15 cellular contexts compared by ENCODE assay signal in the genomic region with DNA sequence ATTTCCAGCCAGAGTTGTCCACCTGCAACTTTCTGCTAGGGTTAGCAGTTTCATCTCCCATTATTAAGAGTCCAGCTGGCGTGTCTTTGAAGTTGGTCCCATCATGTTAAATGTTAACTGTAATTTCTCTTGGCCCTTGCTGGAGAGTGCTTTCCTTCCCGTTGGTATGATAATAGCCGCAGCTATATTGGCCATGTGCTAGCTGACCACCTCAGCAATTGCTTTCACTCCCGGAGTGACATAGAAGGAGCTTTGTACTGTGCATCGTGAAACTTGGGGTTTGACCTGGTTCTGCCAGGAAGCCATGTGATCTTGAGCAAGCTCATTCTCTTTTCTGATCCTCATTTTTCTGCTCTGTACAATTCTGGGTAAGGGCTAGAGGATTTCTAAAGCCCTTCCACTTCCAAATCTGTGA.
DNase-seq lines count a peak whose midpoint lies in the region; TF ChIP-seq lines count a peak whose summit lies in the region.
"Had no signal": no experiment of that assay in that cellular context is flagged by ENCODE, and none has a peak within 500 bp of the region (broad histone marks: within the 10 kb centered on the region; RNA-seq: fewer than 3 reads in every experiment).

No MANE protein-coding gene starts in this region.

- peak overlapping the region; percentile 23 for H3K27ac ChIP-seq in caudate nucleus (ENCODE audit: low read depth, low read length)
- no peak overlapping the region for H3K27ac ChIP-seq in esophagus muscularis mucosa (replicated peaks in 1 of 4)
- H3K27ac ChIP-seq: SK-N-MC had no signal

- H3K27ac Mint-ChIP-seq in nephron: peak overlapping the region; percentile 81 to 89 (median 82)

- H3K4me3 ChIP-seq in esophagus muscularis mucosa: no peak overlapping the region
- H3K4me3 ChIP-seq: SK-N-MC had no signal

- no peak for TF ChIP-seq EP300 in esophagus muscularis mucosa (IDR thresholded peaks at IDR 0.05)

- H3K27me3 ChIP-seq in esophagus muscularis mucosa: no peaks in the 10 kb centered on the region

- no peak overlapping the region for H3K4me3 Mint-ChIP-seq in nephron

- TF ChIP-seq CTCF in nephron (IDR thresholded peaks at IDR 0.05; ENCODE audit: unreplicated experiment in 3 of 3): no peak
- TF ChIP-seq CTCF in esophagus muscularis mucosa (IDR thresholded peaks at IDR 0.05): no peak

- H3K36me3 ChIP-seq in esophagus muscularis mucosa: no peaks in the 10 kb centered on the region

- H3K4me1 ChIP-seq in esophagus muscularis mucosa: peaks cover 20 to 41% (median 36%) of the 10 kb centered on the region in 4 donors

- H3K4me1 Mint-ChIP-seq in nephron: peaks cover 71% of the 10 kb centered on the region

- no peaks in the 10 kb centered on the region for H3K9me3 Mint-ChIP-seq in nephron

- no peaks in the 10 kb centered on the region for H3K36me3 Mint-ChIP-seq in nephron (ENCODE audit: low read depth)

- WGBS in esophagus muscularis mucosa: 84% methylated on average over 5 of the region's 5 CpGs

- TF ChIP-seq POLR2A in esophagus muscularis mucosa (IDR thresholded peaks at IDR 0.05; ENCODE audit: low read depth): no peak

- no peaks in the 10 kb centered on the region for H3K9me3 ChIP-seq in esophagus muscularis mucosa
- H3K9me3 ChIP-seq: Caco-2 had no signal

- intact Hi-C loops in esophagus muscularis mucosa (cut with DNase I): no loop called here

- peak; percentile 75 for DNase-seq in COLO829 (ENCODE audit: low spot score)
- peak; percentile 17 for DNase-seq in MV-4-11 (lab: John Stamatoyannopoulos, UW)
- DNase-seq in caudate nucleus (lab: John Stamatoyannopoulos, UW): peak in 1 of 61 donors; percentile 21
- DNase-seq in C1 segment of cervical spinal cord (lab: John Stamatoyannopoulos, UW): no peak
- no peak for DNase-seq in esophagus muscularis mucosa (ENCODE audit: extremely low spot score)
- DNase-seq in SHP77 treated with DMSO at 0.1 percent for 48 hours (lab: John Stamatoyannopoulos, UW): no peak
- DNase-seq: Caco-2, DMS153, Karpas-422, NCI-H1105 treated with DMSO at 0.1 percent for 48 hours, NCI-H1694 treated with DMSO at 0.1 percent for 48 hours, NCI-H446, PC-3 had no signal

- H3K27me3 Mint-ChIP-seq in nephron (ENCODE audit: low read depth): peaks cover 3% of the 10 kb centered on the region

Comparison
In these comparisons a context has a peak if more than half of its experiments do, and no peak if none do; other contexts are left out.
1. DNase-seq: peak in COLO829 (single experiment) and MV-4-11 (single experiment); none in C1 segment of cervical spinal cord (0 of 14), esophagus muscularis mucosa (single experiment) and SHP77 treated with DMSO at 0.1 percent for 48 hours (single experiment).